ENCODE assay signal across 25 cellular contexts in the genomic region with DNA sequence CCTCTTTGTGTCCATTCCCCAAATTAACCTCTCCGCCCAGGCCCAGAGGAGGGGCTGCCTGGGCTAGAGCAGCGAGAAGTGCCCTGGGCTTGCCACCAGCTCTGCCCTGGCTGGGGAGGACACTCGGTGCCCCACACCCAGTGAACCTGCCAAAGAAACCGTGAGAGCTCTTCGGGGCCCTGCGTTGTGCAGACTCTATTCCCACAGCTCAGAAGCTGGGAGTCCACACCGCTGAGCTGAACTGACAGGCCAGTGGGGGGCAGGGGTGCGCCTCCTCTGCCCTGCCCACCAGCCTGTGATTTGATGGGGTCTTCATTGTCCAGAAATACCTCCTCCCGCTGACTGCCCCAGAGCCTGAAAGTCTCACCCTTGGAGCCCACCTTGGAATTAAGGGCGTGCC. TPM values are rescaled to one million over a fixed set of nuclear protein-coding genes. Genes with fewer than 3 reads are reported as not detected.
DNase-seq lines count a peak whose midpoint lies in the region; ATAC-seq, FAIRE-seq and TF ChIP-seq lines count a peak whose summit lies in the region.
"Had no signal": no experiment of that assay in that cellular context is flagged by ENCODE, and none has a peak within 500 bp of the region (broad histone marks: within the 10 kb centered on the region; RNA-seq: fewer than 3 reads in every experiment).

No MANE protein-coding gene starts in this region.

- peak; percentile 41 for TF ChIP-seq CTCF in HepG2 (CRISPR knock-in tag; IDR thresholded peaks at IDR 0.05)
- TF ChIP-seq CTCF in right lobe of liver (IDR thresholded peaks at IDR 0.05), result no peak
- peak; percentile 25; the same call in 1 of the 2 replicates for TF ChIP-seq CTCF in WERI-Rb-1 (IDR thresholded peaks at IDR 0.05; ENCODE audit: low read depth, low read length)
- TF ChIP-seq CTCF in kidney (IDR thresholded peaks at IDR 0.05; ENCODE audit: borderline replicate concordance, extremely low read depth, insufficient read depth), result no peak
- no peak for TF ChIP-seq CTCF in osteoblast (IDR thresholded peaks at IDR 0.05; ENCODE audit: extremely low read depth, low read depth, low read length)

- ATAC-seq in HepG2 (no peak), right lobe of liver (no peak), Right ventricle myocardium superior (ENCODE audit: poor library complexity) (no peak)
- ATAC-seq: A549 had no signal

- TF ChIP-seq POLR2A in HepG2 (IDR thresholded peaks at IDR 0.05; ENCODE audit: insufficient read depth in 1 of 2, low read depth in 2 of 2, low read length in 2 of 2) (no peak), right lobe of liver (IDR thresholded peaks at IDR 0.05) (no peak)

- no peak for FAIRE-seq in HepG2 (lab: Jason Lieb, UNC)
- no peak for FAIRE-seq in kidney (lab: Jason Lieb, UNC)
- FAIRE-seq: A549, GM12891, GM18507, H54 had no signal

- no peak overlapping the region for H3K27ac ChIP-seq in HepG2 (ENCODE audit: extremely low read length, insufficient read depth, low read length)
- H3K27ac ChIP-seq in right lobe of liver, result no peak overlapping the region
- H3K27ac ChIP-seq in WERI-Rb-1, result no peak overlapping the region
- no peak overlapping the region for H3K27ac ChIP-seq in kidney (ENCODE audit: low read depth in 2 of 2, low read length in 2 of 2)
- H3K27ac ChIP-seq in osteoblast (ENCODE audit: low read depth, low read length), result no peak overlapping the region
- no peak overlapping the region for H3K27ac ChIP-seq in Karpas-422 (ENCODE audit: low read length)
- H3K27ac ChIP-seq: A549; BLaER1 treated with 17β-estradiol and CSF1 and Interleukin-3, amounts not matched to agents 10 nM and 100 nM had no signal

- intact Hi-C loops in HepG2 (cut with micrococcal nuclease; ENCODE audit: unreplicated experiment), result no loop called here
- intact Hi-C loops in right lobe of liver (cut with DNase I), result no loop called here
- intact Hi-C loops in kidney (cut with DNase I), result no loop called here
- intact Hi-C loops in Right ventricle myocardium superior (cut with DNase I), result loop anchor here (5.0 kb wide), 1 partner anchor 177 kb away; the partner anchor contains the start of gene DNAJC5G

- DNase-seq in HepG2 (ENCODE audit: low spot score) (no peak), right lobe of liver (no peak), WERI-Rb-1 (no peak), kidney (peak; percentile 69), osteoblast (ENCODE audit: insufficient read length, low spot score, missing footprints) (peak; percentile 67), Karpas-422 (no peak), C1 segment of cervical spinal cord (lab: John Stamatoyannopoulos, UW) (no peak), Right ventricle myocardium superior (no peak)
- DNase-seq: 8988T; ACHN; AML-193; BE2C; Calu3; CD4-positive, alpha-beta memory T cell; COR-L47; DMS79 treated with DMSO at 0.1 percent for 48 hours; GF-D8; GOT3; HCEC 1CT had no signal

- H4K20me1 ChIP-seq in HepG2 (ENCODE audit: insufficient read depth, low read length) (no peaks in the 10 kb centered on the region), osteoblast (ENCODE audit: insufficient read depth, low read length) (no peaks in the 10 kb centered on the region), Karpas-422 (ENCODE audit: insufficient read depth, low read depth, low read length) (no peaks in the 10 kb centered on the region)
- H4K20me1 ChIP-seq: BLaER1 treated with 17β-estradiol and CSF1 and Interleukin-3, amounts not matched to agents 10 nM and 100 nM had no signal

- H3K9ac ChIP-seq in HepG2 (ENCODE audit: insufficient read depth, low read depth, low read length), result no peak overlapping the region
- H3K9ac ChIP-seq in kidney (ENCODE audit: low read length in 2 of 2), result no peak overlapping the region
- H3K9ac ChIP-seq in Karpas-422 (ENCODE audit: low read length), result no peak overlapping the region

- H3K4me1 ChIP-seq in HepG2 (ENCODE audit: insufficient read depth, low read length), result peaks cover 21% of the 10 kb centered on the region
- peaks cover 0 to 19% (median 8%) of the 10 kb centered on the region in 4 donors for H3K4me1 ChIP-seq in right lobe of liver
- H3K4me1 ChIP-seq in kidney (ENCODE audit: control insufficient read depth in 1 of 2, insufficient read depth in 1 of 2, low read depth in 1 of 2, low read length in 2 of 2), result peaks cover 6 to 12% of the 10 kb centered on the region in 2 donors
- H3K4me1 ChIP-seq in osteoblast (ENCODE audit: insufficient read depth, low read length), result peaks cover 5% of the 10 kb centered on the region
- peaks cover 8% of the 10 kb centered on the region for H3K4me1 ChIP-seq in Karpas-422 (ENCODE audit: low read length)

- in situ Hi-C loops in HepG2 (cut with HindIII; ENCODE audit: extremely low pct_ligation_motif_present, low pct_unique_long_range_greater_than_20kb), result no loop called here

- POLR2A ChIA-PET in HepG2 (lab: Yijun Ruan, JAX), result no interaction called here

- BruUV-seq in HepG2 (replicated peaks; lab: Mats Ljungman, UMichigan), result no TSS peak

- CTCF ChIA-PET in HepG2 (lab: Yijun Ruan, JAX; ENCODE audit: low intra/inter-chr PET ratio, low total read pairs), result interaction anchor here (3.3 kb wide), 1 partner anchor 92 kb away, joined by 43 read pairs; no protein-coding TSS in a partner anchor

- H3K27me3 ChIP-seq in HepG2 (ENCODE audit: control insufficient read depth in 1 of 2, insufficient read depth in 2 of 2, low read length in 2 of 2) (no peaks in the 10 kb centered on the region), right lobe of liver (no peaks in the 10 kb centered on the region), WERI-Rb-1 (ENCODE audit: insufficient read depth, low read depth, severe bottlenecking) (no peaks in the 10 kb centered on the region), osteoblast (ENCODE audit: insufficient read depth, low read length) (peaks cover 2% of the 10 kb centered on the region), Karpas-422 (ENCODE audit: low read length) (no peaks in the 10 kb centered on the region)
- H3K27me3 ChIP-seq: BE2C; BLaER1 treated with 17β-estradiol and CSF1 and Interleukin-3, amounts not matched to agents 10 nM and 100 nM had no signal

- H3K4me3 ChIP-seq in HepG2 (replicated peaks in 1 of 3; ENCODE audit: insufficient read depth in 1 of 3, low read depth in 2 of 3, low read length in 3 of 3) (no peak overlapping the region), right lobe of liver (no peak overlapping the region), WERI-Rb-1 (ENCODE audit: low read depth, low read length) (no peak overlapping the region), kidney (ENCODE audit: low read length in 2 of 2) (no peak overlapping the region), osteoblast (ENCODE audit: insufficient read depth, low read length) (no peak overlapping the region), Karpas-422 (ENCODE audit: low read length) (no peak overlapping the region)
- H3K4me3 ChIP-seq: A549; BLaER1 treated with 17β-estradiol and CSF1 and Interleukin-3, amounts not matched to agents 10 nM and 100 nM had no signal

- peaks cover 3% of the 10 kb centered on the region for H3K79me2 ChIP-seq in HepG2 (ENCODE audit: insufficient read depth, low read length)
- no peaks in the 10 kb centered on the region for H3K79me2 ChIP-seq in osteoblast (ENCODE audit: insufficient read depth, low read length)
- no peaks in the 10 kb centered on the region for H3K79me2 ChIP-seq in Karpas-422 (ENCODE audit: low read length)

- TF ChIP-seq EP300 in HepG2 (IDR thresholded peaks at IDR 0.05; ENCODE audit: low read depth in 2 of 2, low read length in 2 of 2), result no peak
- TF ChIP-seq EP300 in HepG2 (CRISPR knock-in tag; IDR thresholded peaks at IDR 0.05; ENCODE audit: borderline replicate concordance), result no peak

- no peaks in the 10 kb centered on the region for H3K9me2 ChIP-seq in Karpas-422 (replicated peaks; ENCODE audit: insufficient read depth, low read length)

- no peak for TF ChIP-seq RAD21 in HepG2 (CRISPR knock-in tag; IDR thresholded peaks at IDR 0.05)

- H3K4me2 ChIP-seq in HepG2 (ENCODE audit: low read depth, low read length) (no peak overlapping the region), osteoblast (ENCODE audit: insufficient read depth, low read length) (no peak overlapping the region), Karpas-422 (ENCODE audit: low read depth, low read length, poor library complexity, severe bottlenecking) (no peak overlapping the region)
- H3K4me2 ChIP-seq: A549; BLaER1 treated with 17β-estradiol and CSF1 and Interleukin-3, amounts not matched to agents 10 nM and 100 nM had no signal

- H3K36me3 ChIP-seq in HepG2 (replicated peaks in 1 of 2; ENCODE audit: control insufficient read depth in 1 of 2, insufficient read depth in 2 of 2, low read length in 2 of 2) (peaks cover 4 to 33% of the 10 kb centered on the region in 2 experiments), right lobe of liver (peaks cover 0 to 38% (median 15%) of the 10 kb centered on the region in 4 donors), WERI-Rb-1 (no peaks in the 10 kb centered on the region), kidney (ENCODE audit: control insufficient read depth in 1 of 2, insufficient read depth in 2 of 2, low read length in 2 of 2) (peaks cover 2 to 11% of the 10 kb centered on the region in 2 donors), osteoblast (ENCODE audit: insufficient read depth, low read length) (no peaks in the 10 kb centered on the region), Karpas-422 (ENCODE audit: insufficient read depth, low read length) (no peaks in the 10 kb centered on the region)
- H3K36me3 ChIP-seq: BE2C; BLaER1 treated with 17β-estradiol and CSF1 and Interleukin-3, amounts not matched to agents 10 nM and 100 nM had no signal

- WGBS in HepG2 (ENCODE audit: low lambda C conversion rate), result 94% methylated on average over 10 of the region's 10 CpGs
- 61% methylated on average over 10 of the region's 10 CpGs for WGBS in right lobe of liver (ENCODE audit: insufficient coverage, low coverage, low lambda C conversion rate, missing lambda C conversion rate)

- no peaks in the 10 kb centered on the region for H3K9me3 ChIP-seq in HepG2 (ENCODE audit: low read length)
- H3K9me3 ChIP-seq in right lobe of liver, result no peaks in the 10 kb centered on the region
- H3K9me3 ChIP-seq in WERI-Rb-1 (ENCODE audit: severe bottlenecking), result no peaks in the 10 kb centered on the region
- H3K9me3 ChIP-seq in kidney (ENCODE audit: control insufficient read depth in 1 of 2, low read length in 2 of 2), result no peaks in the 10 kb centered on the region
- H3K9me3 ChIP-seq in osteoblast (ENCODE audit: low read depth, low read length), result no peaks in the 10 kb centered on the region
- no peaks in the 10 kb centered on the region for H3K9me3 ChIP-seq in Karpas-422 (ENCODE audit: low read length)
- H3K9me3 ChIP-seq: A549; BE2C; BLaER1 treated with 17β-estradiol and CSF1 and Interleukin-3, amounts not matched to agents 10 nM and 100 nM had no signal

- H2AFZ ChIP-seq in HepG2 (ENCODE audit: low read length), result no peak overlapping the region
- H2AFZ ChIP-seq in osteoblast (ENCODE audit: low read length), result no peak overlapping the region
- H2AFZ ChIP-seq in Karpas-422 (ENCODE audit: low read length), result no peak overlapping the region

RNA-seq across cellular contexts. Expression of gene KHK, which starts 13.5 kb away (rescaled TPM):
- total RNA-seq in HepG2 (2016; rRNA removed; fragmentation: Illumina TruSeq; extraction: Trizol), result 29.9 and 40.9 TPM in 2 replicates
- total RNA-seq in HepG2 (2016; cell fraction: cytosol; rRNA removed; fragmentation: Illumina TruSeq; extraction: Trizol; ENCODE audit: low read depth), result 8.1 and 9.7 TPM in 2 replicates
- total RNA-seq in HepG2 (2016; cell fraction: insoluble cytoplasmic fraction; rRNA removed; fragmentation: Illumina TruSeq; extraction: Trizol), result 31.6 and 41.5 TPM in 2 replicates
- 15.4 and 18.4 TPM in 2 replicates for total RNA-seq in HepG2 (2016; cell fraction: membrane; rRNA removed; fragmentation: Illumina TruSeq; extraction: Trizol)
- total RNA-seq in HepG2 (2016; cell fraction: nucleus; rRNA removed; fragmentation: Illumina TruSeq; extraction: Trizol), result 34.9 and 38.4 TPM in 2 replicates
- 99.2 and 139 TPM in 2 replicates for polyA plus RNA-seq in HepG2 (2011; rRNA removed)
- 93.9 and 100.0 TPM in 2 replicates for polyA plus RNA-seq in HepG2 (2011; cell fraction: cytosol; rRNA removed)
- 195 and 260 TPM in 2 replicates for polyA plus RNA-seq in HepG2 (2011; cell fraction: nucleus; rRNA removed)
- 128 and 136 TPM in 2 replicates for polyA plus RNA-seq in HepG2 (2012)
- 12.3 and 15.8 TPM in 2 replicates for polyA plus RNA-seq in HepG2 (2016; cell fraction: cytosol; fragmentation: Illumina TruSeq; extraction: Trizol; ENCODE audit: low read depth)
- polyA plus RNA-seq in HepG2 (2016; cell fraction: insoluble cytoplasmic fraction; fragmentation: Illumina TruSeq; extraction: Trizol; ENCODE audit: low read depth), result 39.2 and 45.9 TPM in 2 replicates
- 14.9 and 20.8 TPM in 2 replicates for polyA plus RNA-seq in HepG2 (2016; cell fraction: membrane; fragmentation: Illumina TruSeq; extraction: Trizol; ENCODE audit: low read depth)
- polyA plus RNA-seq in HepG2 (2016; cell fraction: nucleus; fragmentation: Illumina TruSeq; extraction: Trizol; ENCODE audit: insufficient read depth, low read depth), result 94.3 and 95.6 TPM in 2 replicates
- 6.9 and 106 TPM in 2 replicates for polyA minus RNA-seq in HepG2 (2011; rRNA and poly(A)+ RNA removed; ENCODE audit: low replicate concordance)
- 29.4 and 50.9 TPM in 2 replicates for polyA minus RNA-seq in HepG2 (2011; cell fraction: cytosol; rRNA and poly(A)+ RNA removed)
- polyA minus RNA-seq in HepG2 (2011; cell fraction: nucleus; rRNA and poly(A)+ RNA removed), result 51.5 and 66.5 TPM in 2 replicates
- 100 to 1,000 TPM; 101 to 283 (median 206) TPM for total RNA-seq in right lobe of liver
- 18.7 TPM for total RNA-seq in kidney
- 538 TPM for polyA plus RNA-seq in kidney (ENCODE audit: insufficient read depth, low read depth, low replicate concordance)
- total RNA-seq in osteoblast, result 0.29 and 0.36 TPM in 2 replicates
- total RNA-seq in Karpas-422 (2014; rRNA removed; shearing (Covaris generic); ENCODE audit: low replicate concordance), result 3.5 and 4.1 TPM in 2 replicates
- 3.3 TPM for total RNA-seq in Right ventricle myocardium superior

RNA-seq across cellular contexts. Expression of gene CGREF1, which starts 18.9 kb away (rescaled TPM):
- 7.0 and 13.9 TPM in 2 replicates for total RNA-seq in HepG2 (2016; rRNA removed; fragmentation: Illumina TruSeq; extraction: Trizol)
- 7.2 and 7.6 TPM in 2 replicates for total RNA-seq in HepG2 (2016; cell fraction: cytosol; rRNA removed; fragmentation: Illumina TruSeq; extraction: Trizol; ENCODE audit: low read depth)
- total RNA-seq in HepG2 (2016; cell fraction: insoluble cytoplasmic fraction; rRNA removed; fragmentation: Illumina TruSeq; extraction: Trizol), result 6.8 and 14.7 TPM in 2 replicates
- 9.9 and 14.3 TPM in 2 replicates for total RNA-seq in HepG2 (2016; cell fraction: membrane; rRNA removed; fragmentation: Illumina TruSeq; extraction: Trizol)
- 11.7 and 13.6 TPM in 2 replicates for total RNA-seq in HepG2 (2016; cell fraction: nucleus; rRNA removed; fragmentation: Illumina TruSeq; extraction: Trizol)
- 23.4 and 30.8 TPM in 2 replicates for polyA plus RNA-seq in HepG2 (2011; rRNA removed)
- 26.4 and 27.5 TPM in 2 replicates for polyA plus RNA-seq in HepG2 (2011; cell fraction: cytosol; rRNA removed)
- polyA plus RNA-seq in HepG2 (2011; cell fraction: nucleus; rRNA removed), result 30.3 and 37.8 TPM in 2 replicates
- polyA plus RNA-seq in HepG2 (2012), result 29.7 and 31.5 TPM in 2 replicates
- polyA plus RNA-seq in HepG2 (2016; cell fraction: cytosol; fragmentation: Illumina TruSeq; extraction: Trizol; ENCODE audit: low read depth), result 9.6 and 11.3 TPM in 2 replicates
- polyA plus RNA-seq in HepG2 (2016; cell fraction: insoluble cytoplasmic fraction; fragmentation: Illumina TruSeq; extraction: Trizol; ENCODE audit: low read depth), result 9.2 and 9.7 TPM in 2 replicates
- 12.0 and 14.2 TPM in 2 replicates for polyA plus RNA-seq in HepG2 (2016; cell fraction: membrane; fragmentation: Illumina TruSeq; extraction: Trizol; ENCODE audit: low read depth)
- 23.5 and 24.6 TPM in 2 replicates for polyA plus RNA-seq in HepG2 (2016; cell fraction: nucleus; fragmentation: Illumina TruSeq; extraction: Trizol; ENCODE audit: insufficient read depth, low read depth)
- polyA minus RNA-seq in HepG2 (2011; rRNA and poly(A)+ RNA removed; ENCODE audit: low replicate concordance), result 0.09 and 14.9 TPM in 2 replicates
- polyA minus RNA-seq in HepG2 (2011; cell fraction: cytosol; rRNA and poly(A)+ RNA removed), result 5.9 and 7.1 TPM in 2 replicates
- 10.7 and 13.8 TPM in 2 replicates for polyA minus RNA-seq in HepG2 (2011; cell fraction: nucleus; rRNA and poly(A)+ RNA removed)
- 10 to 100 TPM in 2 of 6 experiments, 1 to 10 TPM in 4; 2.5 to 33.2 (median 7.7) TPM for total RNA-seq in right lobe of liver
- 3.7 TPM for total RNA-seq in kidney
- 3.8 TPM for polyA plus RNA-seq in kidney (ENCODE audit: insufficient read depth, low read depth, low replicate concordance)
- total RNA-seq in osteoblast, result 6.8 and 14.5 TPM in 2 replicates
- not detected in 2 replicates for total RNA-seq in Karpas-422 (2014; rRNA removed; shearing (Covaris generic); ENCODE audit: low replicate concordance)
- 1.4 TPM for total RNA-seq in Right ventricle myocardium superior

RNA-seq across cellular contexts. Expression of gene EMILIN1, which starts 21.6 kb away (rescaled TPM):
- total RNA-seq in HepG2 (2016; rRNA removed; fragmentation: Illumina TruSeq; extraction: Trizol), result 4.0 and 9.7 TPM in 2 replicates
- 0.53 and 0.61 TPM in 2 replicates for total RNA-seq in HepG2 (2016; cell fraction: cytosol; rRNA removed; fragmentation: Illumina TruSeq; extraction: Trizol; ENCODE audit: low read depth)
- total RNA-seq in HepG2 (2016; cell fraction: insoluble cytoplasmic fraction; rRNA removed; fragmentation: Illumina TruSeq; extraction: Trizol), result 4.1 and 12.5 TPM in 2 replicates
- 1.4 TPM in 2 replicates for total RNA-seq in HepG2 (2016; cell fraction: membrane; rRNA removed; fragmentation: Illumina TruSeq; extraction: Trizol)
- total RNA-seq in HepG2 (2016; cell fraction: nucleus; rRNA removed; fragmentation: Illumina TruSeq; extraction: Trizol), result 8.7 and 9.5 TPM in 2 replicates
- 8.1 and 13.1 TPM in 2 replicates for polyA plus RNA-seq in HepG2 (2011; rRNA removed)
- 9.7 and 19.1 TPM in 2 replicates for polyA plus RNA-seq in HepG2 (2011; cell fraction: cytosol; rRNA removed)
- polyA plus RNA-seq in HepG2 (2011; cell fraction: nucleus; rRNA removed), result 30.1 and 34.4 TPM in 2 replicates
- polyA plus RNA-seq in HepG2 (2012), result 8.6 and 10.0 TPM in 2 replicates
- polyA plus RNA-seq in HepG2 (2016; cell fraction: cytosol; fragmentation: Illumina TruSeq; extraction: Trizol; ENCODE audit: low read depth), result 0.42 and 0.58 TPM in 2 replicates
- 2.8 and 3.2 TPM in 2 replicates for polyA plus RNA-seq in HepG2 (2016; cell fraction: insoluble cytoplasmic fraction; fragmentation: Illumina TruSeq; extraction: Trizol; ENCODE audit: low read depth)
- polyA plus RNA-seq in HepG2 (2016; cell fraction: membrane; fragmentation: Illumina TruSeq; extraction: Trizol; ENCODE audit: low read depth), result 0.45 and 1.0 TPM in 2 replicates
- polyA plus RNA-seq in HepG2 (2016; cell fraction: nucleus; fragmentation: Illumina TruSeq; extraction: Trizol; ENCODE audit: insufficient read depth, low read depth), result 14.3 and 15.9 TPM in 2 replicates
- polyA minus RNA-seq in HepG2 (2011; rRNA and poly(A)+ RNA removed; ENCODE audit: low replicate concordance), result 0.54 and 19.1 TPM in 2 replicates
- polyA minus RNA-seq in HepG2 (2011; cell fraction: cytosol; rRNA and poly(A)+ RNA removed), result 13.6 and 17.2 TPM in 2 replicates
- 4.8 and 5.6 TPM in 2 replicates for polyA minus RNA-seq in HepG2 (2011; cell fraction: nucleus; rRNA and poly(A)+ RNA removed)
- total RNA-seq in right lobe of liver, result 10 to 100 TPM in 5 of 6 experiments, 1 to 10 TPM in 1; 7.2 to 26.1 (median 21.0) TPM
- total RNA-seq in kidney, result 75.2 TPM
- polyA plus RNA-seq in kidney (ENCODE audit: insufficient read depth, low read depth, low replicate concordance), result 32.1 TPM
- total RNA-seq in osteoblast, result 137 and 138 TPM in 2 replicates
- 0.47 TPM in 1 of 2 replicates, not detected in the other for total RNA-seq in Karpas-422 (2014; rRNA removed; shearing (Covaris generic); ENCODE audit: low replicate concordance)
- 17.4 TPM for total RNA-seq in Right ventricle myocardium superior

RNA-seq across cellular contexts. Expression of gene ABHD1, which starts 23.6 kb away (rescaled TPM):
- 0.04 TPM in 1 of 2 replicates, not detected in the other for total RNA-seq in HepG2 (2016; rRNA removed; fragmentation: Illumina TruSeq; extraction: Trizol)
- total RNA-seq in HepG2 (2016; cell fraction: cytosol; rRNA removed; fragmentation: Illumina TruSeq; extraction: Trizol; ENCODE audit: low read depth), result 0.40 and 0.44 TPM in 2 replicates
- total RNA-seq in HepG2 (2016; cell fraction: insoluble cytoplasmic fraction; rRNA removed; fragmentation: Illumina TruSeq; extraction: Trizol), result 0.15 and 0.22 TPM in 2 replicates
- total RNA-seq in HepG2 (2016; cell fraction: membrane; rRNA removed; fragmentation: Illumina TruSeq; extraction: Trizol), result 0.28 and 0.52 TPM in 2 replicates
- not detected in 2 replicates for total RNA-seq in HepG2 (2016; cell fraction: nucleus; rRNA removed; fragmentation: Illumina TruSeq; extraction: Trizol)
- polyA plus RNA-seq in HepG2 (2011; rRNA removed), result 0.81 and 0.85 TPM in 2 replicates
- polyA plus RNA-seq in HepG2 (2011; cell fraction: cytosol; rRNA removed), result 0.62 and 0.63 TPM in 2 replicates
- 3.5 and 4.0 TPM in 2 replicates for polyA plus RNA-seq in HepG2 (2011; cell fraction: nucleus; rRNA removed)
- polyA plus RNA-seq in HepG2 (2012), result 1.7 and 1.8 TPM in 2 replicates
- 0.51 and 0.72 TPM in 2 replicates for polyA plus RNA-seq in HepG2 (2016; cell fraction: cytosol; fragmentation: Illumina TruSeq; extraction: Trizol; ENCODE audit: low read depth)
- not detected in 2 replicates for polyA plus RNA-seq in HepG2 (2016; cell fraction: insoluble cytoplasmic fraction; fragmentation: Illumina TruSeq; extraction: Trizol; ENCODE audit: low read depth)
- polyA plus RNA-seq in HepG2 (2016; cell fraction: membrane; fragmentation: Illumina TruSeq; extraction: Trizol; ENCODE audit: low read depth), result 0.34 and 0.47 TPM in 2 replicates
- 0.69 TPM in 1 of 2 replicates, not detected in the other for polyA plus RNA-seq in HepG2 (2016; cell fraction: nucleus; fragmentation: Illumina TruSeq; extraction: Trizol; ENCODE audit: insufficient read depth, low read depth)
- polyA minus RNA-seq in HepG2 (2011; rRNA and poly(A)+ RNA removed; ENCODE audit: low replicate concordance), result 0.72 TPM in 1 of 2 replicates, not detected in the other
- polyA minus RNA-seq in HepG2 (2011; cell fraction: cytosol; rRNA and poly(A)+ RNA removed), result not detected in 2 replicates
- 0.26 and 1.4 TPM in 2 replicates for polyA minus RNA-seq in HepG2 (2011; cell fraction: nucleus; rRNA and poly(A)+ RNA removed)
- 1 to 10 TPM in 3 of 6 experiments, under 1 TPM in 3; 0.74 to 3.2 (median 1.1) TPM for total RNA-seq in right lobe of liver
- 0.69 TPM for total RNA-seq in kidney
- polyA plus RNA-seq in kidney (ENCODE audit: insufficient read depth, low read depth, low replicate concordance), result 2.9 TPM
- total RNA-seq in osteoblast, result under 0.01 TPM in 2 replicates
- total RNA-seq in Karpas-422 (2014; rRNA removed; shearing (Covaris generic); ENCODE audit: low replicate concordance), result 1.4 and 2.4 TPM in 2 replicates
- total RNA-seq in Right ventricle myocardium superior, result 4.0 TPM
- total RNA-seq: G401 had no signal

RNA-seq across cellular contexts. Expression of gene OST4, which starts 28.6 kb away (rescaled TPM):
- total RNA-seq in HepG2 (2016; rRNA removed; fragmentation: Illumina TruSeq; extraction: Trizol) (498 and 508 TPM in 2 replicates), right lobe of liver (100 to 1,000 TPM; 144 to 182 (median 161) TPM), kidney (260 TPM), osteoblast (202 and 235 TPM in 2 replicates), Right ventricle myocardium superior (393 TPM)
- total RNA-seq in HepG2 (2016; cell fraction: cytosol; rRNA removed; fragmentation: Illumina TruSeq; extraction: Trizol; ENCODE audit: low read depth), result 947 and 1,365 TPM in 2 replicates
- 496 and 506 TPM in 2 replicates for total RNA-seq in HepG2 (2016; cell fraction: insoluble cytoplasmic fraction; rRNA removed; fragmentation: Illumina TruSeq; extraction: Trizol)
- 928 and 1,097 TPM in 2 replicates for total RNA-seq in HepG2 (2016; cell fraction: membrane; rRNA removed; fragmentation: Illumina TruSeq; extraction: Trizol)
- 200 and 226 TPM in 2 replicates for total RNA-seq in HepG2 (2016; cell fraction: nucleus; rRNA removed; fragmentation: Illumina TruSeq; extraction: Trizol)
- polyA plus RNA-seq in HepG2 (2011; rRNA removed) (491 and 584 TPM in 2 replicates), kidney (ENCODE audit: insufficient read depth, low read depth, low replicate concordance) (718 TPM)
- polyA plus RNA-seq in HepG2 (2011; cell fraction: cytosol; rRNA removed), result 627 and 1,057 TPM in 2 replicates
- 336 and 383 TPM in 2 replicates for polyA plus RNA-seq in HepG2 (2011; cell fraction: nucleus; rRNA removed)
- polyA plus RNA-seq in HepG2 (2012), result 371 and 440 TPM in 2 replicates
- polyA plus RNA-seq in HepG2 (2016; cell fraction: cytosol; fragmentation: Illumina TruSeq; extraction: Trizol; ENCODE audit: low read depth), result 1,401 and 1,836 TPM in 2 replicates
- 640 and 680 TPM in 2 replicates for polyA plus RNA-seq in HepG2 (2016; cell fraction: insoluble cytoplasmic fraction; fragmentation: Illumina TruSeq; extraction: Trizol; ENCODE audit: low read depth)
- 1,282 and 1,407 TPM in 2 replicates for polyA plus RNA-seq in HepG2 (2016; cell fraction: membrane; fragmentation: Illumina TruSeq; extraction: Trizol; ENCODE audit: low read depth)
- 415 and 448 TPM in 2 replicates for polyA plus RNA-seq in HepG2 (2016; cell fraction: nucleus; fragmentation: Illumina TruSeq; extraction: Trizol; ENCODE audit: insufficient read depth, low read depth)
- 310 and 535 TPM in 2 replicates for polyA minus RNA-seq in HepG2 (2011; rRNA and poly(A)+ RNA removed; ENCODE audit: low replicate concordance)
- polyA minus RNA-seq in HepG2 (2011; cell fraction: cytosol; rRNA and poly(A)+ RNA removed), result 514 and 560 TPM in 2 replicates
- 136 and 144 TPM in 2 replicates for polyA minus RNA-seq in HepG2 (2011; cell fraction: nucleus; rRNA and poly(A)+ RNA removed)
- 201 and 402 TPM in 2 replicates for total RNA-seq in Karpas-422 (2014; rRNA removed; shearing (Covaris generic); ENCODE audit: low replicate concordance)

Comparison
In these comparisons a context has a peak if more than half of its experiments do, and no peak if none do; other contexts are left out.
1. CTCF ChIP-seq: peak in HepG2 (single experiment) and WERI-Rb-1 (single experiment); none in right lobe of liver (0 of 4), kidney (single experiment) and osteoblast (single experiment).
2. DNase-seq: peak in kidney (single experiment) and osteoblast (single experiment); none in HepG2 (single experiment), right lobe of liver (0 of 3), WERI-Rb-1 (single experiment), Karpas-422 (single experiment), C1 segment of cervical spinal cord (0 of 14) and Right ventricle myocardium superior (single experiment).